ENCODE assay signal across 8 cellular contexts in genomic region chr19:56111601-56112312, GRCh38. TPM values are rescaled to one million over a fixed set of nuclear protein-coding genes. Genes with fewer than 3 reads are reported as not detected.
DNase-seq lines count a peak whose midpoint lies in the region; ATAC-seq and TF ChIP-seq lines count a peak whose summit lies in the region.

No MANE protein-coding gene starts in this region.

- H3K4me2 ChIP-seq in neuronal stem cell (ENCODE audit: insufficient read depth, low read length, poor library complexity, severe bottlenecking): peak overlapping the region; percentile 48

- no peak overlapping the region for H4K8ac ChIP-seq in neuronal stem cell (ENCODE audit: low read depth, low read length)

- H2AK5ac ChIP-seq in neuronal stem cell (ENCODE audit: low read depth, low read length): peak overlapping the region; percentile 97

- H3K9ac ChIP-seq in duodenal mucosa (ENCODE audit: low read depth in 1 of 2, low read length in 2 of 2): peak overlapping the region in 1 of 2 donors; percentile 32
- H3K9ac ChIP-seq in neuronal stem cell (ENCODE audit: low read depth, low read length, poor library complexity): peak overlapping the region; percentile 88

- CTCF ChIA-PET in Panc1 (lab: Charles Lee): no interaction called here

- no peak overlapping the region for H2AFZ ChIP-seq in neuronal stem cell (ENCODE audit: low read length)

- peaks cover 34% of the 10 kb centered on the region for H3K79me1 ChIP-seq in neuronal stem cell (ENCODE audit: low read depth, low read length)

- no CpG with 5 or more reads among the region's 24 CpGs for WGBS in neuronal stem cell (ENCODE audit: extremely low coverage in 2 of 2, insufficient read length in 2 of 2, insufficient replicate concordance in 1 of 2), 2 donors

- H3K4me1 ChIP-seq in Panc1 (ENCODE audit: control insufficient read depth, insufficient read depth, low read length) (peaks cover 94% of the 10 kb centered on the region), duodenal mucosa (ENCODE audit: control insufficient read depth in 1 of 2, insufficient read depth in 2 of 2, low read length in 2 of 2) (peaks cover 61 to 62% of the 10 kb centered on the region in 2 donors), neuronal stem cell (ENCODE audit: control insufficient read depth in 2 of 2, insufficient read depth in 1 of 2, low read depth in 1 of 2, low read length in 2 of 2) (peaks cover 26 to 39% of the 10 kb centered on the region in 2 donors)

- ATAC-seq in GM18519 (IDR thresholded peaks at IDR 0.05; ENCODE audit: low FRiP score, unreplicated experiment): peak; percentile 42
- peak; percentile 55 for ATAC-seq in HG02610 (IDR thresholded peaks at IDR 0.05; ENCODE audit: unreplicated experiment)
- peak; percentile 85 for ATAC-seq in Panc1

- no peak for DNase-seq in Panc1 (ENCODE audit: low read depth, low spot score)
- DNase-seq in neuronal stem cell (ENCODE audit: low spot score): no peak
- DNase-seq in iPS-NIHi11 (ENCODE audit: low spot score): no peak
- no peak for DNase-seq in KBM-7
- no peak for DNase-seq in effector CD8-positive, alpha-beta T cell (lab: John Stamatoyannopoulos, UW)

- H3K27ac ChIP-seq in Panc1 (ENCODE audit: low read length) (peak overlapping the region; percentile 87), duodenal mucosa (ENCODE audit: low read depth, low read length) (peak overlapping the region; percentile 51), neuronal stem cell (replicated peaks; ENCODE audit: low read length) (peak overlapping the region; percentile 88)

- peak overlapping the region; percentile 97 for H2BK15ac ChIP-seq in neuronal stem cell (ENCODE audit: low read length)

- peak overlapping the region; percentile 94 for H3K18ac ChIP-seq in neuronal stem cell (ENCODE audit: low read length)

- peak overlapping the region; percentile 30 for H3K4ac ChIP-seq in neuronal stem cell (ENCODE audit: low read length)

- TF ChIP-seq CTCF in Panc1 (IDR thresholded peaks at IDR 0.05): no peak

- peak overlapping the region; percentile 48 for H3K23ac ChIP-seq in neuronal stem cell (ENCODE audit: low read depth, low read length, poor library complexity)

- peak overlapping the region; percentile 42 for H2BK12ac ChIP-seq in neuronal stem cell (ENCODE audit: low read length)

- POLR2A ChIA-PET in Panc1 (lab: Charles Lee): no interaction called here

- intact Hi-C loops in Panc1 (cut with micrococcal nuclease; ENCODE audit: unreplicated experiment): no loop called here

- peak overlapping the region; percentile 3 to 33; a peak in 2 of 4 replicates for H3K4me3 ChIP-seq in Panc1 (ENCODE audit: low read depth in 2 of 2, low read length in 2 of 2)
- peak overlapping the region in 1 of 2 donors; percentile 40 for H3K4me3 ChIP-seq in duodenal mucosa (ENCODE audit: low read depth in 1 of 2, low read length in 2 of 2)
- no peak overlapping the region for H3K4me3 ChIP-seq in neuronal stem cell (ENCODE audit: low read length in 2 of 2)

- H3K27me3 ChIP-seq in Panc1 (ENCODE audit: control insufficient read depth, insufficient read depth, low read length): no peaks in the 10 kb centered on the region
- no peaks in the 10 kb centered on the region for H3K27me3 ChIP-seq in duodenal mucosa (ENCODE audit: control insufficient read depth in 1 of 2, insufficient read depth in 2 of 2, low read length in 2 of 2)
- H3K27me3 ChIP-seq in neuronal stem cell (ENCODE audit: control insufficient read depth in 3 of 3, insufficient read depth in 3 of 3, low read depth in 1 of 3, low read length in 3 of 3): no peaks in the 10 kb centered on the region

- H4K91ac ChIP-seq in neuronal stem cell (ENCODE audit: low read depth, low read length, poor library complexity): peak overlapping the region; percentile 22

- peak overlapping the region; percentile 88 for H2BK5ac ChIP-seq in neuronal stem cell (ENCODE audit: low read length)

- no peak overlapping the region for H3K14ac ChIP-seq in neuronal stem cell (ENCODE audit: low read length)

- in situ Hi-C loops in Panc1 (cut with HindIII; ENCODE audit: low pct_unique_long_range_greater_than_20kb, low sequenced_read_pairs): no loop called here
- in situ Hi-C loops in KBM-7 (cut with MboI; ENCODE audit: low pct_unique_long_range_greater_than_20kb, low sequenced_read_pairs): no loop called here

- no TSS peak for BruUV-seq in Panc1 (replicated peaks; lab: Mats Ljungman, UMichigan)

- no peaks in the 10 kb centered on the region for H3K36me3 ChIP-seq in Panc1 (ENCODE audit: control insufficient read depth, insufficient read depth, low read length)
- H3K36me3 ChIP-seq in duodenal mucosa (ENCODE audit: control insufficient read depth in 1 of 2, insufficient read depth in 2 of 2, low read length in 2 of 2): peaks cover 1 to 6% of the 10 kb centered on the region in 2 donors
- peaks cover 3 to 21% of the 10 kb centered on the region in 2 donors for H3K36me3 ChIP-seq in neuronal stem cell (replicated peaks in 1 of 2; ENCODE audit: control insufficient read depth in 2 of 2, insufficient read depth in 2 of 2, low read length in 2 of 2)

- no peaks in the 10 kb centered on the region for H3K9me3 ChIP-seq in Panc1 (ENCODE audit: control insufficient read depth, insufficient read depth, low read depth, low read length)
- no peaks in the 10 kb centered on the region for H3K9me3 ChIP-seq in duodenal mucosa (ENCODE audit: control insufficient read depth in 1 of 2, low read length in 2 of 2)
- H3K9me3 ChIP-seq in neuronal stem cell (replicated peaks in 1 of 2; ENCODE audit: control insufficient read depth in 2 of 2, insufficient read depth in 1 of 2, low read depth in 1 of 2, low read length in 2 of 2): no peaks in the 10 kb centered on the region

- H2BK120ac ChIP-seq in neuronal stem cell (ENCODE audit: low read depth, low read length): peak overlapping the region; percentile 99

RNA-seq across cellular contexts. Expression of gene ZNF787, which starts 9.3 kb away (rescaled TPM):
- 132 TPM for total RNA-seq in Panc1 (2021; ENCODE audit: unreplicated experiment)
- 200 TPM for polyA plus RNA-seq in Panc1 (2012; ENCODE audit: insufficient read length)
- polyA plus RNA-seq in neuronal stem cell (2013, experiment 1 of 2): 37.4 TPM
- 36.2 TPM for polyA plus RNA-seq in neuronal stem cell (2013, experiment 2 of 2)

RNA-seq across cellular contexts. Expression of gene ZNF444, which starts 29.3 kb away (rescaled TPM):
- total RNA-seq in Panc1 (2021; ENCODE audit: unreplicated experiment): 81.5 TPM
- 95.0 TPM for polyA plus RNA-seq in Panc1 (2012; ENCODE audit: insufficient read length)
- 37.6 TPM for polyA plus RNA-seq in neuronal stem cell (2013, experiment 1 of 2)
- polyA plus RNA-seq in neuronal stem cell (2013, experiment 2 of 2): 37.2 TPM

Comparison
In these comparisons a context has a peak if more than half of its experiments do, and no peak if none do; other contexts are left out.
1. H3K4me3 ChIP-seq: peak in Panc1 (2 of 2); none in neuronal stem cell (0 of 2).
2. Peak in every context shown above with its lines, with median percentiles within 50 percentile points of each other: ATAC-seq and H3K27ac ChIP-seq.